8 cellular contexts compared by ENCODE assay signal in genomic region chr17:67689534-67690177, GRCh38. TPM values are rescaled to one million over a fixed set of nuclear protein-coding genes. Genes with fewer than 3 reads are reported as not detected.
DNase-seq lines count a peak whose midpoint lies in the region; ATAC-seq, FAIRE-seq and TF ChIP-seq lines count a peak whose summit lies in the region.

No MANE protein-coding gene starts in this region.

- TF ChIP-seq CTCF in AG04449 (IDR thresholded peaks at IDR 0.05; ENCODE audit: insufficient read depth, low read length, missing control alignments) (peak; percentile 58), lung (IDR thresholded peaks at IDR 0.05; ENCODE audit: control extremely low read depth, extremely low read depth) (peak; percentile 58)

- peaks cover 2 to 13% of the 10 kb centered on the region in 2 donors for H3K36me3 ChIP-seq in lung (ENCODE audit: control insufficient read depth in 2 of 2, insufficient read depth in 2 of 2, low read length in 2 of 2)

- no peak for FAIRE-seq in GM12891 (lab: Jason Lieb, UNC)

- H3K27me3 ChIP-seq in lung (ENCODE audit: control insufficient read depth, insufficient read depth): no peaks in the 10 kb centered on the region

- peaks cover 0 to 2% of the 10 kb centered on the region in 2 donors for H3K4me1 ChIP-seq in lung (ENCODE audit: control insufficient read depth in 2 of 2, insufficient read depth in 2 of 2, low read length in 2 of 2)

- WGBS in lung, 2 donors: 45 to 47% methylated on average over 2 of the region's 2 CpGs

- CTCF ChIA-PET in AG04449 (lab: Yijun Ruan, JAX): interaction anchor here (0.6 to 2.5 kb wide), 18 partner anchors 9 to 324 kb away, joined by 3 to 44 read pairs (median 5); partner anchors contain the start of gene PSMD12

- no peak overlapping the region for H3K27ac ChIP-seq in lung (ENCODE audit: low read depth in 1 of 2, low read length in 1 of 2)

- peak; percentile 10 for DNase-seq in AG04449 (ENCODE audit: low read depth, low spot score)
- DNase-seq in GM12891 (ENCODE audit: insufficient read length, low spot score): peak; percentile 53
- DNase-seq in NCI-H2107 (lab: John Stamatoyannopoulos, UW): peak; percentile 83
- DNase-seq in T1000 (lab: John Stamatoyannopoulos, UW): peak; percentile 5
- peak; percentile 82 for DNase-seq in dedifferentiated amniotic fluid mesenchymal stem cell (ENCODE audit: extremely low spot score)
- DNase-seq in lung (ENCODE audit: low spot score): peak; percentile 41
- DNase-seq in stimulated activated naive CD8-positive, alpha-beta T cell treated with anti-CD3 and anti-CD28 coated beads, Interleukin-15, Interleukin-2, amounts not matched to agents 100 U/mL and 50 U/mL, for 24 hours: peak; percentile 46

- H3K9me3 ChIP-seq in lung (ENCODE audit: control insufficient read depth in 2 of 2, insufficient read depth in 1 of 2, low read length in 1 of 2): no peaks in the 10 kb centered on the region

- POLR2A ChIA-PET in AG04449 (lab: Yijun Ruan, JAX): no interaction called here

- ATAC-seq in lung (ENCODE audit: insufficient read depth, low FRiP score) (no peak), HG02870 (IDR thresholded peaks at IDR 0.05; ENCODE audit: unreplicated experiment) (no peak)
- no peak for ATAC-seq in stimulated activated naive CD8-positive, alpha-beta T cell treated with anti-CD3 and anti-CD28 coated beads, Interleukin-15, Interleukin-2, amounts not matched to agents 100 U/mL and 50 U/mL, for 24 hours

- TF ChIP-seq POLR2A in GM12891 (IDR thresholded peaks at IDR 0.05; ENCODE audit: low read depth, low read length): no peak

- H3K4me3 ChIP-seq in AG04449 (ENCODE audit: low read depth, low read length) (no peak overlapping the region), lung (no peak overlapping the region)

TF ChIP-seq in GM12891, 5 proteins besides CTCF, POLR2A, EP300 and RAD21:
- TF ChIP-seq PAX5 (IDR thresholded peaks at IDR 0.05; ENCODE audit: insufficient read depth, low read length, severe bottlenecking) (no peak), POU2F2 (IDR thresholded peaks at IDR 0.05; ENCODE audit: low read depth, low read length) (no peak), TAF1 (IDR thresholded peaks at IDR 0.05; ENCODE audit: low read depth, low read length) (no peak), SPI1 (IDR thresholded peaks at IDR 0.05; ENCODE audit: low read depth, low read length) (no peak), POLR2AphosphoS5 (IDR thresholded peaks at IDR 0.05; ENCODE audit: low read depth, low read length) (no peak)
TF ChIP-seq in GM12891: peak in this region for 0.

RNA-seq across cellular contexts. Expression of gene NOL11, which starts 28.1 kb away (rescaled TPM):
- 29.6 TPM for polyA plus RNA-seq in GM12891 (2012; ENCODE audit: low read depth, missing spikeins)
- total RNA-seq in lung: 10 to 100 TPM; 29.0 to 46.6 TPM
- 10 to 100 TPM; 18.4 to 46.9 TPM for polyA plus RNA-seq in lung

Comparison
In these comparisons a context has a peak if more than half of its experiments do, and no peak if none do; other contexts are left out.
1. DNase-seq: peak in every context shown above with its lines; median percentile 83 in NCI-H2107; 82 in dedifferentiated amniotic fluid mesenchymal stem cell; 53 in GM12891; 46 in stimulated activated naive CD8-positive, alpha-beta T cell treated with anti-CD3 and anti-CD28 coated beads, Interleukin-15, Interleukin-2, amounts not matched to agents 100 U/mL and 50 U/mL, for 24 hours; 41 in lung; 10 in AG04449; 5 in T1000.